26 cellular contexts compared by ENCODE assay signal in the genomic region with DNA sequence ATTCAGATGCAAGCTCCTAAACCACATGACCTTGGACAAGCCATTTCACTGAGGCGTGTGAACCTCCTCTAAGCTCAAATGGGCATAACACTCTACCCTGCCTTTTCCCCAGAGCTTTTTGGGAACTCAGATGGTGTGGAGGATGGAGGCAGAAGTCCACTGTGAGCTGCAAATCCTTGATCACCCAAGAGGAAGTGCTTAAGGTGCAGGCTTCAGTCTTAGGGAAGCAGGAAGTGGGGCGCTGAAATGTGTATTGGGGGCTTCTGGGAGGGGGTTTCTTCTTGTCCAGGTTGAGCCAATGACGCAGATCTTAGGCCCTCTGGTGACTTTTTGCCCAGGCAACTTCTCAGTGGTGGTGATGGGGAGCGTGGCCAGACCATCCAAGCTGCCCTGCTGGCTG. TPM values are rescaled to one million over a fixed set of nuclear protein-coding genes. Genes with fewer than 3 reads are reported as not detected.
"Had no signal": no experiment of that assay in that cellular context is flagged by ENCODE, and none has a peak within 500 bp of the region (broad histone marks: within the 10 kb centered on the region; RNA-seq: fewer than 3 reads in every experiment).

No MANE protein-coding gene starts in this region.

- H3K4me2 ChIP-seq: neural progenitor cell had no signal

- H3K4me3 ChIP-seq: cardiac muscle cell, esophagus squamous epithelium, mucosa of descending colon, neural progenitor cell, tibial nerve, uterus had no signal

- ATAC-seq: activated naive CD4-positive, alpha-beta T cell treated with anti-CD3 and anti-CD28 coated beads, Interleukin-2, amount 50 U/mL, for 72 hours; left ventricle myocardium superior; mucosa of descending colon; naive thymus-derived CD4-positive, alpha-beta T cell had no signal

- H3K9me3 Mint-ChIP-seq: activated naive CD4-positive, alpha-beta T cell treated with anti-CD3 and anti-CD28 coated beads, Interleukin-2, amount 50 U/mL, for 72 hours; activated T-helper 1 cell treated with anti-CD3 and anti-CD28 coated beads, Interleukin-12 subunit alpha, Interleukin-12 subunit beta, Interleukin-2, Interleukin-4 antibody, amounts not matched to agents 30 ng/mL and 10 ng/mL and 1 ng/mL, durations not matched to agents 14 hours and 24 hours and 36 hours; immature natural killer cell; naive thymus-derived CD4-positive, alpha-beta T cell; neural progenitor cell; stimulated activated naive CD8-positive, alpha-beta T cell treated with anti-CD3 and anti-CD28 coated beads, Interleukin-15, Interleukin-2, amounts not matched to agents 100 ng/mL and 50 ng/mL, for 24 hours had no signal

- H3K4me1 ChIP-seq: neural progenitor cell, uterus had no signal

- H3K4me3 Mint-ChIP-seq: activated T-helper 1 cell treated with anti-CD3 and anti-CD28 coated beads, Interleukin-12 subunit alpha, Interleukin-12 subunit beta, Interleukin-2, Interleukin-4 antibody, amounts not matched to agents 30 ng/mL and 10 ng/mL and 1 ng/mL, durations not matched to agents 14 hours and 24 hours and 36 hours; immature natural killer cell; naive thymus-derived CD4-positive, alpha-beta T cell; neural progenitor cell; stimulated activated naive CD8-positive, alpha-beta T cell treated with anti-CD3 and anti-CD28 coated beads, Interleukin-15, Interleukin-2, amounts not matched to agents 100 ng/mL and 50 ng/mL, for 24 hours had no signal

- H2AFZ ChIP-seq: neural progenitor cell had no signal

- H3K4me1 Mint-ChIP-seq: neural progenitor cell had no signal

- H3K9me3 ChIP-seq: esophagus squamous epithelium, mucosa of descending colon, tibial nerve, uterus had no signal

- H3K27me3 ChIP-seq: cardiac muscle cell, neural progenitor cell, tibial nerve, uterus had no signal

- H3K27ac Mint-ChIP-seq: activated naive CD4-positive, alpha-beta T cell treated with anti-CD3 and anti-CD28 coated beads, Interleukin-2, amount 50 U/mL, for 72 hours; activated T-helper 1 cell treated with anti-CD3 and anti-CD28 coated beads, Interleukin-12 subunit alpha, Interleukin-12 subunit beta, Interleukin-2, Interleukin-4 antibody, amounts not matched to agents 30 ng/mL and 10 ng/mL and 1 ng/mL, durations not matched to agents 14 hours and 24 hours and 36 hours; immature natural killer cell; naive thymus-derived CD4-positive, alpha-beta T cell; neural progenitor cell; progenitor cell of endocrine pancreas; stimulated activated naive CD8-positive, alpha-beta T cell treated with anti-CD3 and anti-CD28 coated beads, Interleukin-15, Interleukin-2, amounts not matched to agents 100 ng/mL and 50 ng/mL, for 24 hours had no signal

- DNase-seq: activated CD4-positive, alpha-beta T cell treated with anti-CD3 and anti-CD28 coated beads for 1 hour; activated CD4-positive, alpha-beta T cell treated with anti-CD3 and anti-CD28 coated beads, Interleukin-2, amount 50 U/mL, for 4 hours; activated gamma-delta T cell treated with Interleukin-2 at 50 U/mL for 16 hours; amniotic stem cell; dermis blood vessel endothelial cell; effector memory CD4-positive, alpha-beta T cell; esophagus squamous epithelium; immature natural killer cell; kidney glomerular epithelial cell; left ventricle myocardium superior; mesenchymal stem cell; mucosa of descending colon; naive thymus-derived CD4-positive, alpha-beta T cell; stimulated activated CD4-positive, alpha-beta T cell treated with anti-CD3 and anti-CD28 coated beads, Interleukin-12 subunit alpha, Interleukin-12 subunit beta, amount 100 ng/mL, for 4 hours; stimulated activated CD4-positive, alpha-beta T cell treated with anti-CD3 and anti-CD28 coated beads, Interleukin-1b, Interleukin-23, amount 100 ng/mL, for 48 hours; uterus had no signal

- H3K36me3 ChIP-seq: cardiac muscle cell, esophagus squamous epithelium, neural progenitor cell, tibial nerve, uterus had no signal

- H3K9ac ChIP-seq: neural progenitor cell had no signal

- H3K27ac ChIP-seq: cardiac muscle cell, esophagus squamous epithelium, neural progenitor cell, tibial nerve, uterus, VCaP had no signal

- H3K36me3 Mint-ChIP-seq: activated naive CD4-positive, alpha-beta T cell treated with anti-CD3 and anti-CD28 coated beads, Interleukin-2, amount 50 U/mL, for 72 hours; immature natural killer cell; neural progenitor cell had no signal

RNA-seq across cellular contexts. Expression of gene CIITA, which starts 12.9 kb away (rescaled TPM):
- total RNA-seq: chondrocyte, endothelial cell of umbilical vein, progenitor cell of endocrine pancreas had no signal
- polyA plus RNA-seq: endothelial cell of umbilical vein had no signal
